2 cellular contexts compared by ENCODE assay signal in the genomic region with DNA sequence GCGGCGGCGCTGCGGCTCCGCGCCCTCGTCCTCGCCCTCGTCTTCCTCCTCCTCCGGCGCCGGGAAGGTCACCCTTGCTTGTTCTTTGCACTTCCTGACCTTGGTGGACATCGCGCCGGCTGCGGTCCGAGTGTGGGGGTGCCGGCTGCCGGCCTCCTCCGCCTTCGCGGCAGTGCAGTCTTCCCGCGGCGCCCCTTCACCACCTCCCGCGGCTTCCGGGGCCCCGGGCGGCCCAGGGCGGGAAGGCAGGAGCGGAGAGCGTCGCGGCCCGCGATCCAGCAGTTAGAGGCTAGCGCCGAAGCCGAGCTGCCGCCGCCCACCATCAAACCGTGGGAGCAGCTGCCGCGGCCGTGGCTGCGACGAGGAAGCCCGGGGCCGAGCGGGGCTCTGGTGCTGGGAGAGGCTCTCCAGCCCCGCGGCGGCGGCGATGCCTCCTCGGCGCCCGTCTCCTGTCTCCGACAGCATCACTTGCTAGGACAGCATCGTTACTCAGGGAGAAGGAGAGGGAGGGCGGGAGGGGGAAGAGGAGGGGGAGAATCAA.
A peak's percentile ranks its signal among the peaks of the same experiment; 100 is the strongest.
TF ChIP-seq lines count a peak whose summit lies in the region.

A gene (minus strand): TSS at position 491 of the 541 bp plus-strand sequence. CDS start 380 bp downstream, at position 111.

TF ChIP-seq in SK-N-SH, 30 proteins besides CTCF, POLR2A, EP300 and RAD21:
- TF ChIP-seq, protein P1, sequence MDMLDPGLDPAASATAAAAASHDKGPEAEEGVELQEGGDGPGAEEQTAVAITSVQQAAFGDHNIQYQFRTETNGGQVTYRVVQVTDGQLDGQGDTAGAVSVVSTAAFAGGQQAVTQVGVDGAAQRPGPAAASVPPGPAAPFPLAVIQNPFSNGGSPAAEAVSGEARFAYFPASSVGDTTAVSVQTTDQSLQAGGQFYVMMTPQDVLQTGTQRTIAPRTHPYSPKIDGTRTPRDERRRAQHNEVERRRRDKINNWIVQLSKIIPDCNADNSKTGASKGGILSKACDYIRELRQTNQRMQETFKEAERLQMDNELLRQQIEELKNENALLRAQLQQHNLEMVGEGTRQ (IDR thresholded peaks at IDR 0.05; ENCODE audit: borderline replicate concordance, low read depth, low read length): no peak
- TF ChIP-seq FOSL2 (IDR thresholded peaks at IDR 0.05; ENCODE audit: borderline replicate concordance, low read depth): no peak
- TF ChIP-seq, protein P2, sequence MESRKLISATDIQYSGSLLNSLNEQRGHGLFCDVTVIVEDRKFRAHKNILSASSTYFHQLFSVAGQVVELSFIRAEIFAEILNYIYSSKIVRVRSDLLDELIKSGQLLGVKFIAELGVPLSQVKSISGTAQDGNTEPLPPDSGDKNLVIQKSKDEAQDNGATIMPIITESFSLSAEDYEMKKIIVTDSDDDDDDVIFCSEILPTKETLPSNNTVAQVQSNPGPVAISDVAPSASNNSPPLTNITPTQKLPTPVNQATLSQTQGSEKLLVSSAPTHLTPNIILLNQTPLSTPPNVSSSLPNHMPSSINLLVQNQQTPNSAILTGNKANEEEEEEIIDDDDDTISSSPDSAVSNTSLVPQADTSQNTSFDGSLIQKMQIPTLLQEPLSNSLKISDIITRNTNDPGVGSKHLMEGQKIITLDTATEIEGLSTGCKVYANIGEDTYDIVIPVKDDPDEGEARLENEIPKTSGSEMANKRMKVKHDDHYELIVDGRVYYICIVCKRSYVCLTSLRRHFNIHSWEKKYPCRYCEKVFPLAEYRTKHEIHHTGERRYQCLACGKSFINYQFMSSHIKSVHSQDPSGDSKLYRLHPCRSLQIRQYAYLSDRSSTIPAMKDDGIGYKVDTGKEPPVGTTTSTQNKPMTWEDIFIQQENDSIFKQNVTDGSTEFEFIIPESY (IDR thresholded peaks at IDR 0.05; ENCODE audit: borderline replicate concordance, low read depth): no peak
- no peak for TF ChIP-seq RFX5 (IDR thresholded peaks at IDR 0.05; ENCODE audit: low read length)
- TF ChIP-seq POLR2AphosphoS5 (IDR thresholded peaks at IDR 0.05; ENCODE audit: low read depth, low read length): no peak
- TF ChIP-seq FOXM1 (IDR thresholded peaks at IDR 0.05; ENCODE audit: low read depth): no peak
- no peak for TF ChIP-seq NFIC (IDR thresholded peaks at IDR 0.05; ENCODE audit: borderline replicate concordance)
- no peak for TF ChIP-seq CHD2 (IDR thresholded peaks at IDR 0.05; ENCODE audit: low read length, partially characterized antibody)

TF ChIP-seq in K562, 482 proteins besides CTCF, POLR2A, EP300 and RAD21:
- TF ChIP-seq, protein P3, sequence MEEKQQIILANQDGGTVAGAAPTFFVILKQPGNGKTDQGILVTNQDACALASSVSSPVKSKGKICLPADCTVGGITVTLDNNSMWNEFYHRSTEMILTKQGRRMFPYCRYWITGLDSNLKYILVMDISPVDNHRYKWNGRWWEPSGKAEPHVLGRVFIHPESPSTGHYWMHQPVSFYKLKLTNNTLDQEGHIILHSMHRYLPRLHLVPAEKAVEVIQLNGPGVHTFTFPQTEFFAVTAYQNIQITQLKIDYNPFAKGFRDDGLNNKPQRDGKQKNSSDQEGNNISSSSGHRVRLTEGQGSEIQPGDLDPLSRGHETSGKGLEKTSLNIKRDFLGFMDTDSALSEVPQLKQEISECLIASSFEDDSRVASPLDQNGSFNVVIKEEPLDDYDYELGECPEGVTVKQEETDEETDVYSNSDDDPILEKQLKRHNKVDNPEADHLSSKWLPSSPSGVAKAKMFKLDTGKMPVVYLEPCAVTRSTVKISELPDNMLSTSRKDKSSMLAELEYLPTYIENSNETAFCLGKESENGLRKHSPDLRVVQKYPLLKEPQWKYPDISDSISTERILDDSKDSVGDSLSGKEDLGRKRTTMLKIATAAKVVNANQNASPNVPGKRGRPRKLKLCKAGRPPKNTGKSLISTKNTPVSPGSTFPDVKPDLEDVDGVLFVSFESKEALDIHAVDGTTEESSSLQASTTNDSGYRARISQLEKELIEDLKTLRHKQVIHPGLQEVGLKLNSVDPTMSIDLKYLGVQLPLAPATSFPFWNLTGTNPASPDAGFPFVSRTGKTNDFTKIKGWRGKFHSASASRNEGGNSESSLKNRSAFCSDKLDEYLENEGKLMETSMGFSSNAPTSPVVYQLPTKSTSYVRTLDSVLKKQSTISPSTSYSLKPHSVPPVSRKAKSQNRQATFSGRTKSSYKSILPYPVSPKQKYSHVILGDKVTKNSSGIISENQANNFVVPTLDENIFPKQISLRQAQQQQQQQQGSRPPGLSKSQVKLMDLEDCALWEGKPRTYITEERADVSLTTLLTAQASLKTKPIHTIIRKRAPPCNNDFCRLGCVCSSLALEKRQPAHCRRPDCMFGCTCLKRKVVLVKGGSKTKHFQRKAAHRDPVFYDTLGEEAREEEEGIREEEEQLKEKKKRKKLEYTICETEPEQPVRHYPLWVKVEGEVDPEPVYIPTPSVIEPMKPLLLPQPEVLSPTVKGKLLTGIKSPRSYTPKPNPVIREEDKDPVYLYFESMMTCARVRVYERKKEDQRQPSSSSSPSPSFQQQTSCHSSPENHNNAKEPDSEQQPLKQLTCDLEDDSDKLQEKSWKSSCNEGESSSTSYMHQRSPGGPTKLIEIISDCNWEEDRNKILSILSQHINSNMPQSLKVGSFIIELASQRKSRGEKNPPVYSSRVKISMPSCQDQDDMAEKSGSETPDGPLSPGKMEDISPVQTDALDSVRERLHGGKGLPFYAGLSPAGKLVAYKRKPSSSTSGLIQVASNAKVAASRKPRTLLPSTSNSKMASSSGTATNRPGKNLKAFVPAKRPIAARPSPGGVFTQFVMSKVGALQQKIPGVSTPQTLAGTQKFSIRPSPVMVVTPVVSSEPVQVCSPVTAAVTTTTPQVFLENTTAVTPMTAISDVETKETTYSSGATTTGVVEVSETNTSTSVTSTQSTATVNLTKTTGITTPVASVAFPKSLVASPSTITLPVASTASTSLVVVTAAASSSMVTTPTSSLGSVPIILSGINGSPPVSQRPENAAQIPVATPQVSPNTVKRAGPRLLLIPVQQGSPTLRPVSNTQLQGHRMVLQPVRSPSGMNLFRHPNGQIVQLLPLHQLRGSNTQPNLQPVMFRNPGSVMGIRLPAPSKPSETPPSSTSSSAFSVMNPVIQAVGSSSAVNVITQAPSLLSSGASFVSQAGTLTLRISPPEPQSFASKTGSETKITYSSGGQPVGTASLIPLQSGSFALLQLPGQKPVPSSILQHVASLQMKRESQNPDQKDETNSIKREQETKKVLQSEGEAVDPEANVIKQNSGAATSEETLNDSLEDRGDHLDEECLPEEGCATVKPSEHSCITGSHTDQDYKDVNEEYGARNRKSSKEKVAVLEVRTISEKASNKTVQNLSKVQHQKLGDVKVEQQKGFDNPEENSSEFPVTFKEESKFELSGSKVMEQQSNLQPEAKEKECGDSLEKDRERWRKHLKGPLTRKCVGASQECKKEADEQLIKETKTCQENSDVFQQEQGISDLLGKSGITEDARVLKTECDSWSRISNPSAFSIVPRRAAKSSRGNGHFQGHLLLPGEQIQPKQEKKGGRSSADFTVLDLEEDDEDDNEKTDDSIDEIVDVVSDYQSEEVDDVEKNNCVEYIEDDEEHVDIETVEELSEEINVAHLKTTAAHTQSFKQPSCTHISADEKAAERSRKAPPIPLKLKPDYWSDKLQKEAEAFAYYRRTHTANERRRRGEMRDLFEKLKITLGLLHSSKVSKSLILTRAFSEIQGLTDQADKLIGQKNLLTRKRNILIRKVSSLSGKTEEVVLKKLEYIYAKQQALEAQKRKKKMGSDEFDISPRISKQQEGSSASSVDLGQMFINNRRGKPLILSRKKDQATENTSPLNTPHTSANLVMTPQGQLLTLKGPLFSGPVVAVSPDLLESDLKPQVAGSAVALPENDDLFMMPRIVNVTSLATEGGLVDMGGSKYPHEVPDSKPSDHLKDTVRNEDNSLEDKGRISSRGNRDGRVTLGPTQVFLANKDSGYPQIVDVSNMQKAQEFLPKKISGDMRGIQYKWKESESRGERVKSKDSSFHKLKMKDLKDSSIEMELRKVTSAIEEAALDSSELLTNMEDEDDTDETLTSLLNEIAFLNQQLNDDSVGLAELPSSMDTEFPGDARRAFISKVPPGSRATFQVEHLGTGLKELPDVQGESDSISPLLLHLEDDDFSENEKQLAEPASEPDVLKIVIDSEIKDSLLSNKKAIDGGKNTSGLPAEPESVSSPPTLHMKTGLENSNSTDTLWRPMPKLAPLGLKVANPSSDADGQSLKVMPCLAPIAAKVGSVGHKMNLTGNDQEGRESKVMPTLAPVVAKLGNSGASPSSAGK (IDR thresholded peaks at IDR 0.05): peak; percentile 31; the same call in 1 of the 2 replicates
- TF ChIP-seq, protein P4, sequence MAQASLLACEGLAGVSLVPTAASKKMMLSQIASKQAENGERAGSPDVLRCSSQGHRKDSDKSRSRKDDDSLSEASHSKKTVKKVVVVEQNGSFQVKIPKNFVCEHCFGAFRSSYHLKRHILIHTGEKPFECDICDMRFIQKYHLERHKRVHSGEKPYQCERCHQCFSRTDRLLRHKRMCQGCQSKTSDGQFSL (CRISPR knock-in tag; IDR thresholded peaks at IDR 0.05): peak; percentile 80; the same call in 1 of the 2 replicates
- TF ChIP-seq, protein P4 (tag; IDR thresholded peaks at IDR 0.05): no peak
- TF ChIP-seq CBX5 (IDR thresholded peaks at IDR 0.05; ENCODE audit: borderline replicate concordance, low read depth) (no peak), L3MBTL2 (IDR thresholded peaks at IDR 0.05) (peak; percentile 71), RBFOX2 (IDR thresholded peaks at IDR 0.05; ENCODE audit: low read depth, low read length) (0 out of 2 replicates have a peak, but pooled peaks have one; percentile 36), ZFX (CRISPR knock-in tag; IDR thresholded peaks at IDR 0.05) (peak; percentile 65), EZH2 (IDR thresholded peaks at IDR 0.05; ENCODE audit: borderline replicate concordance, low read depth, low read length) (0 out of 2 replicates have a peak, but pooled peaks have one; percentile 34), NFE2L1 (tag; IDR thresholded peaks at IDR 0.05; ENCODE audit: borderline replicate concordance, low read depth) (no peak), KLF1 (tag; IDR thresholded peaks at IDR 0.05) (no peak), ESRRA (IDR thresholded peaks at IDR 0.05; ENCODE audit: borderline replicate concordance, low read depth) (peak; percentile 64)
- TF ChIP-seq, protein P5, sequence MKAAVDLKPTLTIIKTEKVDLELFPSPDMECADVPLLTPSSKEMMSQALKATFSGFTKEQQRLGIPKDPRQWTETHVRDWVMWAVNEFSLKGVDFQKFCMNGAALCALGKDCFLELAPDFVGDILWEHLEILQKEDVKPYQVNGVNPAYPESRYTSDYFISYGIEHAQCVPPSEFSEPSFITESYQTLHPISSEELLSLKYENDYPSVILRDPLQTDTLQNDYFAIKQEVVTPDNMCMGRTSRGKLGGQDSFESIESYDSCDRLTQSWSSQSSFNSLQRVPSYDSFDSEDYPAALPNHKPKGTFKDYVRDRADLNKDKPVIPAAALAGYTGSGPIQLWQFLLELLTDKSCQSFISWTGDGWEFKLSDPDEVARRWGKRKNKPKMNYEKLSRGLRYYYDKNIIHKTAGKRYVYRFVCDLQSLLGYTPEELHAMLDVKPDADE (conservative IDR thresholded peaks at IDR 0.05; ENCODE audit: control insufficient read depth, low read depth, low read length): peak; percentile 46; the same call in 1 of the 2 replicates
- TF ChIP-seq, protein P6, sequence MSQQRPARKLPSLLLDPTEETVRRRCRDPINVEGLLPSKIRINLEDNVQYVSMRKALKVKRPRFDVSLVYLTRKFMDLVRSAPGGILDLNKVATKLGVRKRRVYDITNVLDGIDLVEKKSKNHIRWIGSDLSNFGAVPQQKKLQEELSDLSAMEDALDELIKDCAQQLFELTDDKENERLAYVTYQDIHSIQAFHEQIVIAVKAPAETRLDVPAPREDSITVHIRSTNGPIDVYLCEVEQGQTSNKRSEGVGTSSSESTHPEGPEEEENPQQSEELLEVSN (IDR thresholded peaks at IDR 0.05; ENCODE audit: borderline replicate concordance in 1 of 2, extremely low read depth in 1 of 2, insufficient read depth in 1 of 2, insufficient read length in 1 of 2, low read depth in 1 of 2, low read length in 1 of 2, poor library complexity in 1 of 2, severe bottlenecking in 1 of 2): peak; percentile 15 to 89
